Comparison of ENCODE assay signal across 12 cellular contexts in the genomic region with DNA sequence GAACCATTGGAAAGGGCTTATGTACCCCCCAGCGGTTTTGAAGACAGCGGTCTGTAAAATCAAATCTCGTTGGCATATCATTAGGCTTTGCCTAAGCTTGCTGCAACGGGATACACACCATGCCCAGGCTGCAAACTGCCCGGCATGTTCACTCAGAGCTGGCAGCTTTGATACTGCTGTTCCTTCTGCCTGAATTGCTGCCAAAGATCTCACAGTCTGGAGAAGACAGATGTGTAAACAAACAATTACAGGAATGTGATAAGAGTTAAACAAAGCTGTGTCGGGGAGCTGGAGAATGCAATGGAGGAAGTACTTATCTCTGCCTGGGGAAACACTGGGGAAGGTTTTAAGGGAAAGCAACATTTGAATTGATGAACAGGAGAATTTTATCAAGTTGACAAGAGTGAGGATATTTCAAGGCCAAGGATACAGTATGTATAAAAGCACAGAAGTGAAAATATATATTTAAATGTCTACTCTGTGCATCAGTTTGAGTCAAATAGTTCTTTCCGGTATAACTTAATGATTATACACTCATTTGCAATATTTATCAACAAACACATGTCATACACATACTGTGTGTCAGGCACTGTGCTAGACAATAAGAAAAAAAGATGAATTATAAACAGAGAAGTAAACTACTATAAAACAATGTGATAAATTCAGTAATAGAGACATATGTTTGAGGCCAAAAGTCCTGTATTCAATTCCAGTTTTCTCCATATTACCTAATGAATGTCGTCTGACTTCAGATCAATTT. TPM values are rescaled to one million over a fixed set of nuclear protein-coding genes. Genes with fewer than 3 reads are reported as not detected.
A peak's percentile ranks its signal among the peaks of the same experiment; 100 is the strongest.
DNase-seq lines count a peak whose midpoint lies in the region; ATAC-seq, FAIRE-seq and TF ChIP-seq lines count a peak whose summit lies in the region.
"Had no signal": no experiment of that assay in that cellular context is flagged by ENCODE, and none has a peak within 500 bp of the region (broad histone marks: within the 10 kb centered on the region; RNA-seq: fewer than 3 reads in every experiment).

No MANE protein-coding gene starts in this region.

- CTCF ChIA-PET in A549 (lab: Yijun Ruan, JAX) = interaction anchor here (0.6 to 10.4 kb wide), 46 partner anchors 8 to 401 kb away, joined by 3 to 120 read pairs (median 5); a partner anchor contains a TSS

- POLR2A ChIA-PET in A549 (lab: Yijun Ruan, JAX) = interaction anchor here (0.6 to 1.3 kb wide), 3 partner anchors 17 to 78 kb away, joined by 3 to 5 read pairs (median 4); a partner anchor contains a TSS

- FAIRE-seq in A549 (lab: Jason Lieb, UNC) = peak; percentile 89

- no peaks in the 10 kb centered on the region for H3K9me3 ChIP-seq in A549

- H3K27ac ChIP-seq in A549 = peak overlapping the region; percentile 89 to 90

- no peak for TF ChIP-seq POLR2A in A549 (IDR thresholded peaks at IDR 0.05; ENCODE audit: low read length)

- TF ChIP-seq RAD21 in A549 (conservative IDR thresholded peaks at IDR 0.05 in 1 of 2, IDR thresholded peaks at IDR 0.05 in 1 of 2) = peak; percentile 26 to 35; a peak in 4 of 5 replicates

- H3K4me2 ChIP-seq in A549 = peak overlapping the region; percentile 68

- ATAC-seq in A549 (peak; percentile 41 to 73), left ventricle myocardium superior (peak; percentile 85), GM21423 (IDR thresholded peaks at IDR 0.05; ENCODE audit: unreplicated experiment) (no peak), HG02610 (IDR thresholded peaks at IDR 0.05; ENCODE audit: unreplicated experiment) (no peak), HG02623 (IDR thresholded peaks at IDR 0.05; ENCODE audit: unreplicated experiment) (no peak), HG03565 (IDR thresholded peaks at IDR 0.05; ENCODE audit: unreplicated experiment) (no peak)

- 11% methylated on average over 8 of the region's 8 CpGs for WGBS in A549 (ENCODE audit: missing lambda C conversion rate)

- H3K4me1 ChIP-seq in A549 = peaks cover 99% of the 10 kb centered on the region

- no peak for TF ChIP-seq CTCF in A549 (IDR thresholded peaks at IDR 0.05)

- DNase-seq in A549 (ENCODE audit: low read depth in 1 of 2, low spot score in 1 of 2) (peak; percentile 36 to 86), NCI-H1105 (lab: John Stamatoyannopoulos, UW) (peak; percentile 52), SHP77 treated with DMSO at 0.1 percent for 48 hours (lab: John Stamatoyannopoulos, UW) (peak; percentile 12), left ventricle myocardium superior (no peak)
- DNase-seq: NCI-H187 treated with DMSO at 0.1 percent for 48 hours; stimulated activated CD4-positive, alpha-beta T cell treated with anti-CD3 and anti-CD28 coated beads, Interleukin-4, amount 100 ng/mL, for 4 hours had no signal

- TF ChIP-seq EP300 in A549 (IDR thresholded peaks at IDR 0.05) = peak in 1 of 2 experiments; percentile 28; a peak in 2 of 5 replicates

- H3K4me3 ChIP-seq in A549 = 0 out of 3 replicates have a peak overlapping the region, but pooled peaks have one; percentile 11

- intact Hi-C loops in left ventricle myocardium superior (cut with micrococcal nuclease) = loop anchor here (10.0 kb wide), 1 partner anchor 235 kb away; a partner anchor contains a TSS

TF ChIP-seq in A549, 52 proteins besides CTCF, POLR2A, EP300 and RAD21:
- TF ChIP-seq ZFP36 (IDR thresholded peaks at IDR 0.05; ENCODE audit: borderline replicate concordance, partially characterized antibody) (no peak), JUN (IDR thresholded peaks at IDR 0.05) (peak in 1 of 2 experiments; percentile 48; a peak in 3 of 5 replicates), FOXS1 (CRISPR knock-in tag; IDR thresholded peaks at IDR 0.05) (no peak), GATA3 (IDR thresholded peaks at IDR 0.05; ENCODE audit: borderline replicate concordance) (peak; percentile 91), HDAC2 (IDR thresholded peaks at IDR 0.05) (no peak), EHMT2 (IDR thresholded peaks at IDR 0.05; ENCODE audit: low read depth) (no peak), CEBPB (IDR thresholded peaks at IDR 0.05) (peak in 1 of 2 experiments; percentile 60; a peak in 1 of 4 replicates), ESRRA (IDR thresholded peaks at IDR 0.05; ENCODE audit: borderline replicate concordance, low read length) (no peak), NR3C1 (IDR thresholded peaks at IDR 0.05) (no peak), JUNB (IDR thresholded peaks at IDR 0.05) (peak; percentile 60), TP53 (CRISPR knock-in tag; IDR thresholded peaks at IDR 0.05) (no peak), POLR2AphosphoS2 (conservative IDR thresholded peaks at IDR 0.05; ENCODE audit: low read length) (no peak), ZC3H11A (IDR thresholded peaks at IDR 0.05) (no peak), CHD2 (IDR thresholded peaks at IDR 0.05; ENCODE audit: low read length, partially characterized antibody) (no peak), CHD4 (IDR thresholded peaks at IDR 0.05; ENCODE audit: borderline replicate concordance) (no peak), FOSB (CRISPR knock-in tag; IDR thresholded peaks at IDR 0.05) (no peak)
- TF ChIP-seq, protein P1, sequence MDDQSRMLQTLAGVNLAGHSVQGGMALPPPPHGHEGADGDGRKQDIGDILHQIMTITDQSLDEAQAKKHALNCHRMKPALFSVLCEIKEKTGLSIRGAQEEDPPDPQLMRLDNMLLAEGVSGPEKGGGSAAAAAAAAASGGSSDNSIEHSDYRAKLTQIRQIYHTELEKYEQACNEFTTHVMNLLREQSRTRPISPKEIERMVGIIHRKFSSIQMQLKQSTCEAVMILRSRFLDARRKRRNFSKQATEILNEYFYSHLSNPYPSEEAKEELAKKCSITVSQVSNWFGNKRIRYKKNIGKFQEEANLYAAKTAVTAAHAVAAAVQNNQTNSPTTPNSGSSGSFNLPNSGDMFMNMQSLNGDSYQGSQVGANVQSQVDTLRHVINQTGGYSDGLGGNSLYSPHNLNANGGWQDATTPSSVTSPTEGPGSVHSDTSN (IDR thresholded peaks at IDR 0.05) = 0 out of 2 replicates have a peak, but pooled peaks have one; percentile 51
- TF ChIP-seq, protein P2, sequence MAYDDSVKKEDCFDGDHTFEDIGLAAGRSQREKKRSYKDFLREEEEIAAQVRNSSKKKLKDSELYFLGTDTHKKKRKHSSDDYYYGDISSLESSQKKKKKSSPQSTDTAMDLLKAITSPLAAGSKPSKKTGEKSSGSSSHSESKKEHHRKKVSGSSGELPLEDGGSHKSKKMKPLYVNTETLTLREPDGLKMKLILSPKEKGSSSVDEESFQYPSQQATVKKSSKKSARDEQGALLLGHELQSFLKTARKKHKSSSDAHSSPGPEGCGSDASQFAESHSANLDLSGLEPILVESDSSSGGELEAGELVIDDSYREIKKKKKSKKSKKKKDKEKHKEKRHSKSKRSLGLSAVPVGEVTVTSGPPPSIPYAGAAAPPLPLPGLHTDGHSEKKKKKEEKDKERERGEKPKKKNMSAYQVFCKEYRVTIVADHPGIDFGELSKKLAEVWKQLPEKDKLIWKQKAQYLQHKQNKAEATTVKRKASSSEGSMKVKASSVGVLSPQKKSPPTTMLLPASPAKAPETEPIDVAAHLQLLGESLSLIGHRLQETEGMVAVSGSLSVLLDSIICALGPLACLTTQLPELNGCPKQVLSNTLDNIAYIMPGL (CRISPR knock-in tag; IDR thresholded peaks at IDR 0.05; ENCODE audit: borderline replicate concordance) = no peak
- TF ChIP-seq, protein P3, sequence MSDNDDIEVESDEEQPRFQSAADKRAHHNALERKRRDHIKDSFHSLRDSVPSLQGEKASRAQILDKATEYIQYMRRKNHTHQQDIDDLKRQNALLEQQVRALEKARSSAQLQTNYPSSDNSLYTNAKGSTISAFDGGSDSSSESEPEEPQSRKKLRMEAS (IDR thresholded peaks at IDR 0.05) = peak; percentile 72
- TF ChIP-seq, protein P4, sequence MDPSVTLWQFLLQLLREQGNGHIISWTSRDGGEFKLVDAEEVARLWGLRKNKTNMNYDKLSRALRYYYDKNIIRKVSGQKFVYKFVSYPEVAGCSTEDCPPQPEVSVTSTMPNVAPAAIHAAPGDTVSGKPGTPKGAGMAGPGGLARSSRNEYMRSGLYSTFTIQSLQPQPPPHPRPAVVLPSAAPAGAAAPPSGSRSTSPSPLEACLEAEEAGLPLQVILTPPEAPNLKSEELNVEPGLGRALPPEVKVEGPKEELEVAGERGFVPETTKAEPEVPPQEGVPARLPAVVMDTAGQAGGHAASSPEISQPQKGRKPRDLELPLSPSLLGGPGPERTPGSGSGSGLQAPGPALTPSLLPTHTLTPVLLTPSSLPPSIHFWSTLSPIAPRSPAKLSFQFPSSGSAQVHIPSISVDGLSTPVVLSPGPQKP (IDR thresholded peaks at IDR 0.05; ENCODE audit: low read depth, low read length) = no peak

RNA-seq across cellular contexts. Expression of a gene that starts 29.9 kb away (rescaled TPM):
- polyA plus RNA-seq in A549 (2011; rRNA removed) (12.5 and 15.2 TPM in 2 replicates), A549 (2017; fragmentation: RNase III; extraction: RNeasy Plus Mini Kit Qiagen cat#74134 plus additional on column Dnase treatment) (8.8 to 12.6 TPM (median 10.2 TPM) in 3 replicates)
- polyA plus RNA-seq in A549 (2012; cell fraction: cytosol; rRNA removed) = 4.0 and 6.5 TPM in 2 replicates
- 6.5 and 7.5 TPM in 2 replicates for polyA plus RNA-seq in A549 (2012; cell fraction: nucleus; rRNA removed)
- polyA minus RNA-seq in A549 (2011; rRNA and poly(A)+ RNA removed) = 33.7 and 40.7 TPM in 2 replicates
- total RNA-seq in left ventricle myocardium superior = 6.0 TPM

RNA-seq across cellular contexts. Expression of a gene that starts 29.9 kb away (rescaled TPM):
- polyA plus RNA-seq in A549 (2011; rRNA removed) = 119 and 144 TPM in 2 replicates
- 26.3 and 36.6 TPM in 2 replicates for polyA plus RNA-seq in A549 (2012; cell fraction: cytosol; rRNA removed)
- polyA plus RNA-seq in A549 (2012; cell fraction: nucleus; rRNA removed) = 14.0 TPM in 2 replicates
- 41.0 to 52.4 TPM (median 41.6 TPM) in 3 replicates for polyA plus RNA-seq in A549 (2017; fragmentation: RNase III; extraction: RNeasy Plus Mini Kit Qiagen cat#74134 plus additional on column Dnase treatment)
- polyA minus RNA-seq in A549 (2011; rRNA and poly(A)+ RNA removed) = 35.1 and 38.8 TPM in 2 replicates
- total RNA-seq in left ventricle myocardium superior = 4.3 TPM

RNA-seq across cellular contexts. Expression of a gene that starts 41.8 kb away (rescaled TPM):
- polyA plus RNA-seq in A549 (2011; rRNA removed) (not detected in 2 replicates), A549 (2017; fragmentation: RNase III; extraction: RNeasy Plus Mini Kit Qiagen cat#74134 plus additional on column Dnase treatment) (0.03 TPM in 1 of 3 replicates, not detected in the others)
- polyA plus RNA-seq in A549 (2012; cell fraction: cytosol; rRNA removed) = not detected in 2 replicates
- polyA plus RNA-seq in A549 (2012; cell fraction: nucleus; rRNA removed) = not detected in 2 replicates
- polyA minus RNA-seq in A549 (2011; rRNA and poly(A)+ RNA removed) = 0.37 TPM in 1 of 2 replicates, not detected in the other
- not detected for total RNA-seq in left ventricle myocardium superior
- total RNA-seq: frontal cortex had no signal
- polyA plus RNA-seq: adipose tissue had no signal

Comparison
In these comparisons a context has a peak if more than half of its experiments do, and no peak if none do; other contexts are left out.
1. ATAC-seq: peak in A549 (2 of 2) and left ventricle myocardium superior (single experiment); none in GM21423 (single experiment), HG02610 (single experiment), HG02623 (single experiment) and HG03565 (single experiment).